Comparison of ENCODE assay signal across 8 cellular contexts in the genomic region with DNA sequence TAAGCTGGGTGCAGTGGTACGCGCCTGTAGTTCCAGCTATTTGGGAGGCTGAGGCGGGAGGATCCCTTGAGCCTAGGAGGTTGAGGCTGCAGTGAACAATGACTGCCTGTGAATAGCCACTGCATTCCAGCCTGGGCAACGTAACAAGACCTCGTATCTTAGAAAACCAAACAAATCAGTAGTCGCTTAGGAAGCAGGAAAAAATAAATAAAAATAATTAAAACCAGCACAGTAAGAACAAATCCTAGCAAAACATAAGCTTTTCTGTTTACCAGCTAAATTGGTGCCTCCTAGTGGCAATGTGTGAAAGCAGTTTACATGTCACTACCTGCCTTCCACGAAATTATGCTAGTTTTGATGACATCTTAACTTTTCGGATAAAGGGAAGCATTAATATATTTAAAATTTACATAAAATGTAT. TPM values are rescaled to one million over a fixed set of nuclear protein-coding genes. Genes with fewer than 3 reads are reported as not detected.
DNase-seq lines count a peak whose midpoint lies in the region; TF ChIP-seq lines count a peak whose summit lies in the region.

No MANE protein-coding gene starts in this region.

- peak overlapping the region; percentile 90 for H3K27ac ChIP-seq in ACC112 (ENCODE audit: low read depth, low read length)
- no peak overlapping the region for H3K27ac ChIP-seq in OCI-LY7 (ENCODE audit: low read depth, low read length, poor library complexity, severe bottlenecking)

- H3K9me3 ChIP-seq in OCI-LY7 (ENCODE audit: low read length), result no peaks in the 10 kb centered on the region

- peak; percentile 60 for TF ChIP-seq CTCF in GM12865 (IDR thresholded peaks at IDR 0.05; ENCODE audit: insufficient read depth, low read depth, low read length, missing control alignments)
- peak; percentile 87 for TF ChIP-seq CTCF in OCI-LY7 (conservative IDR thresholded peaks at IDR 0.05; ENCODE audit: low read length)

- H3K36me3 ChIP-seq in ACC112 (ENCODE audit: insufficient read depth, low read length) (no peaks in the 10 kb centered on the region), OCI-LY7 (ENCODE audit: insufficient read depth, low read length) (peaks cover 8% of the 10 kb centered on the region; the same call in 1 of the 2 replicates)

- H3K27me3 ChIP-seq in ACC112 (ENCODE audit: insufficient read depth, low read length), result no peaks in the 10 kb centered on the region

- H2AFZ ChIP-seq in ACC112 (ENCODE audit: low read length, unreplicated experiment) (no peak overlapping the region), OCI-LY7 (ENCODE audit: low read length) (no peak overlapping the region)

- peaks cover 27% of the 10 kb centered on the region for H3K4me1 ChIP-seq in ACC112 (ENCODE audit: control insufficient read depth, insufficient read depth, low read length, unreplicated experiment)
- peaks cover 28% of the 10 kb centered on the region for H3K4me1 ChIP-seq in OCI-LY7 (ENCODE audit: insufficient read depth, low read length, poor library complexity, severe bottlenecking)

- H3K4me3 ChIP-seq in ACC112 (ENCODE audit: low read depth, low read length) (peak overlapping the region; percentile 77), GM12865 (ENCODE audit: low read depth, low read length) (peak overlapping the region; percentile 85), OCI-LY7 (ENCODE audit: low read depth, low read length, poor library complexity, severe bottlenecking) (peak overlapping the region; percentile 92)

- H3K79me2 ChIP-seq in ACC112 (ENCODE audit: control insufficient read depth, insufficient read depth, low read length, unreplicated experiment) (peaks cover 33% of the 10 kb centered on the region), OCI-LY7 (ENCODE audit: insufficient read depth, low read depth, low read length) (peaks cover 29% of the 10 kb centered on the region; the same call in 1 of the 2 replicates)

- CTCF ChIA-PET in OCI-LY7 (lab: Charles Lee; ENCODE audit: unreplicated experiment), result interaction anchor here (0.8 to 1.3 kb wide), 2 partner anchors 17 to 358 kb away, joined by 3 to 4 read pairs; no protein-coding TSS in a partner anchor

- H3K9me2 ChIP-seq in OCI-LY7 (ENCODE audit: insufficient read depth, low read length), result no peaks in the 10 kb centered on the region

- H4K20me1 ChIP-seq in OCI-LY7 (ENCODE audit: insufficient read depth, low read length), result peaks cover 17% of the 10 kb centered on the region

- BruUV-seq in OCI-LY7 (replicated peaks; lab: Mats Ljungman, UMichigan), result TSS peak; percentile 85

- intact Hi-C loops in OCI-LY7 (cut with micrococcal nuclease; ENCODE audit: unreplicated experiment), result no loop called here

- POLR2A ChIA-PET in OCI-LY7 (lab: Charles Lee), result interaction anchor here (0.7 to 1.7 kb wide), 5 partner anchors 18 to 413 kb away, joined by 3 to 6 read pairs (median 5); a partner anchor contains a TSS

- H3K4me2 ChIP-seq in OCI-LY7 (ENCODE audit: low read length), result peak overlapping the region; percentile 88

- DNase-seq in GM12865 (ENCODE audit: low read depth) (peak; percentile 59), OCI-LY7 (ENCODE audit: low spot score) (peak; percentile 67), dedifferentiated amniotic fluid mesenchymal stem cell (ENCODE audit: extremely low spot score) (peak; percentile 74), myocyte (ENCODE audit: low read depth) (peak; percentile 45), hepatic stellate cell (ENCODE audit: low spot score) (no peak), C1 segment of cervical spinal cord (lab: John Stamatoyannopoulos, UW) (no peak), cerebellar nuclear complex (lab: John Stamatoyannopoulos, UW) (no peak)

RNA-seq across cellular contexts. Expression of a gene that starts 1.3 kb away (rescaled TPM):
- 6.4 and 7.0 TPM in 2 replicates for total RNA-seq in OCI-LY7 (2014; rRNA removed; shearing (Covaris generic))
- 7.8 and 8.8 TPM in 2 replicates for total RNA-seq in OCI-LY7 (2022)
- 17.2 and 21.5 TPM in 2 replicates for total RNA-seq in myocyte
- polyA plus RNA-seq in myocyte (2012), result 8.3 TPM

RNA-seq across cellular contexts. Expression of a gene that starts 11.4 kb away (rescaled TPM):
- total RNA-seq in OCI-LY7 (2014; rRNA removed; shearing (Covaris generic)), result 0.05 and 0.73 TPM in 2 replicates
- total RNA-seq in OCI-LY7 (2022) (0.38 TPM in 1 of 2 replicates, not detected in the other), myocyte (25.4 and 44.5 TPM in 2 replicates)
- 65.0 TPM for polyA plus RNA-seq in myocyte (2012)

RNA-seq across cellular contexts. Expression of a gene that starts 18.0 kb away (rescaled TPM):
- total RNA-seq in OCI-LY7 (2014; rRNA removed; shearing (Covaris generic)), result 0.03 and 0.19 TPM in 2 replicates
- total RNA-seq in OCI-LY7 (2022) (0.17 and 0.52 TPM in 2 replicates), myocyte (1.8 and 2.2 TPM in 2 replicates)
- 1.9 TPM for polyA plus RNA-seq in myocyte (2012)

RNA-seq across cellular contexts. Expression of a gene that starts 22.3 kb away (rescaled TPM):
- total RNA-seq in OCI-LY7 (2014; rRNA removed; shearing (Covaris generic)), result not detected in 2 replicates
- total RNA-seq in OCI-LY7 (2022) (not detected in 2 replicates), myocyte (0.05 TPM in 1 of 2 replicates, not detected in the other)
- 0.37 TPM for polyA plus RNA-seq in myocyte (2012)

RNA-seq across cellular contexts. Expression of a gene that starts 32.4 kb away (rescaled TPM):
- not detected in 2 replicates for total RNA-seq in OCI-LY7 (2014; rRNA removed; shearing (Covaris generic))
- total RNA-seq in OCI-LY7 (2022), result not detected in 2 replicates
- 68.6 and 227 TPM in 2 replicates for total RNA-seq in myocyte
- 193 TPM for polyA plus RNA-seq in myocyte (2012)

Comparison
In these comparisons a context has a peak if more than half of its experiments do, and no peak if none do; other contexts are left out.
1. DNase-seq: peak in GM12865 (single experiment), OCI-LY7 (single experiment), dedifferentiated amniotic fluid mesenchymal stem cell (single experiment) and myocyte (single experiment); none in hepatic stellate cell (single experiment), C1 segment of cervical spinal cord (0 of 14) and cerebellar nuclear complex (0 of 2).
2. RNA of a gene that starts 11.4 kb away (total RNA-seq): 25.4 to 44.5 TPM in myocyte; 0.05 to 0.73 TPM in OCI-LY7; every median in the first group is over 10 times any median in the second.
3. Peak in every context shown above with its lines, with median percentiles within 50 percentile points of each other: H3K4me3 ChIP-seq.